ENCODE assay signal across 25 cellular contexts in the genomic region with DNA sequence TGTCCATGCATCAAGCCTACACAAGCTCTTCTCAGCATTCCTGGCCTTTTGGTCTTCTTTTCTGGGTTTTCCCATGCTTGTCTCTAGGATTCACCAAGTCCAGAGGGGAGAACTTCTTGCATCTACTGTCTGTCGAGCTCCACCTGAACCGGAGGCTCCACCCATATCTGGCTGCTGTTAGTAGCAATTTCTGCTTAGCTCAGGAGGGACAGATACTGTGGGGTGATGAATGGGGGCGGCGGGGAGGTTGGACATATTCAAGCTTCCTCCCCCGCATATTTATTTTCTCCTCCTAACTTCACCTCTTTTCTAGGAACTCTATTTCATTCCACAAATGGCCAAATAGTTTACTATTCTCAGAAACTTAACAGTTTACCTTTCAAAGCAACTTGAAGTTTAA.
"Had no signal": no experiment of that assay in that cellular context is flagged by ENCODE, and none has a peak within 500 bp of the region (broad histone marks: within the 10 kb centered on the region; RNA-seq: fewer than 3 reads in every experiment).

No MANE protein-coding gene starts in this region.

- H3K27me3 ChIP-seq: gastrocnemius medialis, left lung had no signal

- H3K4me1 ChIP-seq: esophagus squamous epithelium, gastrocnemius medialis, heart right ventricle, left lung, lower lobe of right lung had no signal

- FAIRE-seq: endothelial cell of umbilical vein, islet of Langerhans, keratinocyte had no signal

- DNase-seq: dermis blood vessel endothelial cell; dorsolateral prefrontal cortex; effector CD4-positive, alpha-beta T cell; effector memory CD4-positive, alpha-beta T cell; esophagus squamous epithelium; foreskin fibroblast; foreskin melanocyte; gastrocnemius medialis; glutamatergic neuron; head of caudate nucleus; heart right ventricle; hippocampal formation; left cardiac atrium; left lung; left ventricle myocardium superior; lower lobe of right lung; mesenchymal stem cell; mucosa of descending colon; naive B cell; naive thymus-derived CD8-positive, alpha-beta T cell had no signal

- H3K36me3 ChIP-seq: esophagus squamous epithelium, gastrocnemius medialis, heart right ventricle, left lung, lower lobe of right lung had no signal

- H3K27ac ChIP-seq: coronary artery, dorsolateral prefrontal cortex, esophagus squamous epithelium, gastrocnemius medialis, heart right ventricle, left lung, lower lobe of right lung had no signal

- ATAC-seq: esophagus mucosa; gastrocnemius medialis; heart right ventricle; left lung; left ventricle myocardium superior; lower lobe of right lung; naive thymus-derived CD8-positive, alpha-beta T cell had no signal

- H3K4me3 ChIP-seq: coronary artery, dorsolateral prefrontal cortex, esophagus squamous epithelium, gastrocnemius medialis, heart right ventricle, left lung, lower lobe of right lung, mucosa of descending colon had no signal

- H3K9me3 ChIP-seq: esophagus squamous epithelium, gastrocnemius medialis, heart right ventricle, left lung, lower lobe of right lung, mucosa of descending colon had no signal
